10 cellular contexts compared by ENCODE assay signal in the genomic region with DNA sequence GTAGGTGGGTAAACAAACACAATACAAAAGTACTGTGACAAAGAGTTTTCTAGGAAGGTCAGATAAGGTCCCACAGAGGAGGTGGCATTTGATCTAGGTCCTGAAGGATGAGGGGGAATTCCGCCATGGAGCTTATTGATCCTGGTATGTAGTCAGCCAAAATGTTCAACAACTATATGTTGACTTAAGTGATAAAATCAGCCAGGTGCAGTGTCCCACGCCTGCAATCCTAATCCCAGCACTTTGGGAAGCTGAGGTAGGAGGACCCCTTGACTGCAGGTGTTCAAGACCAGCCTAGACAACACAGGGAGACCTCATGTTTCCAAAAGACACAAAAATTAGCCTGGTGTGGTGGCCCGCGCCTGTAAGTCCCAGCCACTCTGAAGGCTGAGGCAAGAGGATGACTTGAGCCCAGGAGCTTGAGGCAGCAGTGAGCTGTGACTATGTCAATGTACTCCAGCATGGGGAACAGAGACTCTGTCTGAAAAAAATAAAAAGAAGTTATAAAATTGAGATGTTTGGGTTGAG. TPM values are rescaled to one million over a fixed set of nuclear protein-coding genes. Genes with fewer than 3 reads are reported as not detected.
A peak's percentile ranks its signal among the peaks of the same experiment; 100 is the strongest.
DNase-seq lines count a peak whose midpoint lies in the region; ATAC-seq and TF ChIP-seq lines count a peak whose summit lies in the region.
"Had no signal": no experiment of that assay in that cellular context is flagged by ENCODE, and none has a peak within 500 bp of the region (broad histone marks: within the 10 kb centered on the region; RNA-seq: fewer than 3 reads in every experiment).

No MANE protein-coding gene starts in this region.

- H3K9me3 Mint-ChIP-seq in activated T-cell treated with anti-CD3 and anti-CD28 coated beads, Interleukin-2, amount 50 U/mL, for 72 hours: no peaks in the 10 kb centered on the region
- H3K9me3 Mint-ChIP-seq in activated B cell treated with CpG ODN at 0.5 μM for 24 hours: no peaks in the 10 kb centered on the region
- H3K9me3 Mint-ChIP-seq in stimulated activated memory B cell treated with anti-CD40 and anti-IgM and Interleukin-4, amounts not matched to agents 10 μg/mL and 1 μg/mL and 100 μg/mL, for 72 hours: no peaks in the 10 kb centered on the region
- H3K9me3 Mint-ChIP-seq: activated T-helper 1 cell treated with anti-CD3 and anti-CD28 coated beads, Interleukin-12 subunit alpha, Interleukin-12 subunit beta, Interleukin-2, Interleukin-4 antibody, amounts not matched to agents 30 ng/mL and 10 ng/mL and 1 ng/mL, durations not matched to agents 14 hours and 24 hours and 36 hours; neural crest cell had no signal

- CTCF ChIA-PET in activated B cell treated with CpG ODN at 0.5 μM for 24 hours (lab: Charles Lee): interaction anchor here (0.9 to 2.7 kb wide), 12 partner anchors 10 to 1363 kb away, joined by 3 to 29 read pairs (median 6); partner anchors contain the start of genes DENND4C, HAUS6 and RRAGA

- TF ChIP-seq CTCF in activated B cell treated with CpG ODN at 0.5 μM for 24 hours (IDR thresholded peaks at IDR 0.05): no peak

- peak overlapping the region in 1 of 2 donors; percentile 35 for H3K4me3 Mint-ChIP-seq in activated T-cell treated with anti-CD3 and anti-CD28 coated beads, Interleukin-2, amount 50 U/mL, for 72 hours
- H3K4me3 Mint-ChIP-seq in activated B cell treated with CpG ODN at 0.5 μM for 24 hours: no peak overlapping the region
- H3K4me3 Mint-ChIP-seq in stimulated activated memory B cell treated with anti-CD40 and anti-IgM and Interleukin-4, amounts not matched to agents 10 μg/mL and 1 μg/mL and 100 μg/mL, for 72 hours: no peak overlapping the region
- H3K4me3 Mint-ChIP-seq: activated T-helper 1 cell treated with anti-CD3 and anti-CD28 coated beads, Interleukin-12 subunit alpha, Interleukin-12 subunit beta, Interleukin-2, Interleukin-4 antibody, amounts not matched to agents 30 ng/mL and 10 ng/mL and 1 ng/mL, durations not matched to agents 14 hours and 24 hours and 36 hours; neural crest cell had no signal

- DNase-seq in activated T-cell treated with anti-CD3 and anti-CD28 coated beads, Interleukin-2, amount 50 U/mL, for 72 hours: no peak
- no peak for DNase-seq in activated T-cell treated with anti-CD3 and anti-CD28 coated beads, Interleukin-2, amount 50 U/mL, for 48 hours
- DNase-seq in activated B cell treated with CpG ODN at 0.5 μM for 24 hours (no peak), GOT3 (lab: John Stamatoyannopoulos, UW) (no peak), NCI-H146 (lab: John Stamatoyannopoulos, UW) (no peak), retina (no peak)

- H3K4me1 Mint-ChIP-seq in activated T-cell treated with anti-CD3 and anti-CD28 coated beads, Interleukin-2, amount 50 U/mL, for 72 hours (ENCODE audit: low read depth): peaks cover 34% of the 10 kb centered on the region
- H3K4me1 Mint-ChIP-seq in activated B cell treated with CpG ODN at 0.5 μM for 24 hours: peaks cover 6% of the 10 kb centered on the region
- peaks cover 14% of the 10 kb centered on the region for H3K4me1 Mint-ChIP-seq in stimulated activated memory B cell treated with anti-CD40 and anti-IgM and Interleukin-4, amounts not matched to agents 10 μg/mL and 1 μg/mL and 100 μg/mL, for 72 hours

- intact Hi-C loops in activated B cell treated with CpG ODN at 0.5 μM for 24 hours (cut with micrococcal nuclease): loop anchor here (1.0 to 10.0 kb wide), 8 partner anchors 11 to 1639 kb away; partner anchors contain the start of genes HAUS6, PLIN2 and RRAGA

- H3K27me3 Mint-ChIP-seq in activated T-cell treated with anti-CD3 and anti-CD28 coated beads, Interleukin-2, amount 50 U/mL, for 72 hours (ENCODE audit: low read depth): no peaks in the 10 kb centered on the region
- H3K27me3 Mint-ChIP-seq in activated B cell treated with CpG ODN at 0.5 μM for 24 hours: peaks cover 3% of the 10 kb centered on the region
- H3K27me3 Mint-ChIP-seq in stimulated activated memory B cell treated with anti-CD40 and anti-IgM and Interleukin-4, amounts not matched to agents 10 μg/mL and 1 μg/mL and 100 μg/mL, for 72 hours: no peaks in the 10 kb centered on the region

- POLR2A ChIA-PET in activated B cell treated with CpG ODN at 0.5 μM for 24 hours (lab: Charles Lee): interaction anchor here (1.5 to 2.0 kb wide), 2 partner anchors 125 to 283 kb away, joined by 4 to 12 read pairs; partner anchors contain the start of gene RRAGA

- ATAC-seq in activated T-cell treated with anti-CD3 and anti-CD28 coated beads, Interleukin-2, amount 50 U/mL, for 72 hours (replicated peaks in 1 of 2): peak; percentile 50 to 55
- ATAC-seq in HG02885 (IDR thresholded peaks at IDR 0.05; ENCODE audit: poor library complexity, unreplicated experiment) (peak; percentile 19), activated B cell treated with CpG ODN at 0.5 μM for 24 hours (ENCODE audit: low read depth) (peak; percentile 23)
- ATAC-seq in stimulated activated memory B cell treated with anti-CD40 and anti-IgM and Interleukin-4, amounts not matched to agents 10 μg/mL and 1 μg/mL and 100 μg/mL, for 72 hours: peak; percentile 39

- H3K27ac Mint-ChIP-seq in activated T-cell treated with anti-CD3 and anti-CD28 coated beads, Interleukin-2, amount 50 U/mL, for 72 hours: peak overlapping the region; percentile 60
- H3K27ac Mint-ChIP-seq in activated B cell treated with CpG ODN at 0.5 μM for 24 hours: no peak overlapping the region
- no peak overlapping the region for H3K27ac Mint-ChIP-seq in stimulated activated memory B cell treated with anti-CD40 and anti-IgM and Interleukin-4, amounts not matched to agents 10 μg/mL and 1 μg/mL and 100 μg/mL, for 72 hours

- no peaks in the 10 kb centered on the region for H3K36me3 Mint-ChIP-seq in activated T-cell treated with anti-CD3 and anti-CD28 coated beads, Interleukin-2, amount 50 U/mL, for 72 hours (ENCODE audit: insufficient read depth in 2 of 2)
- H3K36me3 Mint-ChIP-seq in activated B cell treated with CpG ODN at 0.5 μM for 24 hours (ENCODE audit: low read depth): no peaks in the 10 kb centered on the region
- no peaks in the 10 kb centered on the region for H3K36me3 Mint-ChIP-seq in stimulated activated memory B cell treated with anti-CD40 and anti-IgM and Interleukin-4, amounts not matched to agents 10 μg/mL and 1 μg/mL and 100 μg/mL, for 72 hours

RNA-seq across cellular contexts. Expression of gene PLIN2, which starts 46.4 kb away (rescaled TPM):
- 10 to 100 TPM; 76.4 to 84.0 TPM for total RNA-seq in activated T-cell treated with anti-CD3 and anti-CD28 coated beads, Interleukin-2, amount 50 U/mL, for 72 hours
- total RNA-seq in activated B cell treated with CpG ODN at 0.5 μM for 24 hours: 13.3 and 16.0 TPM in 2 replicates

RNA-seq across cellular contexts. Expression of gene DENND4C, which starts 56.8 kb away (rescaled TPM):
- 10 to 100 TPM; 26.0 to 28.9 TPM for total RNA-seq in activated T-cell treated with anti-CD3 and anti-CD28 coated beads, Interleukin-2, amount 50 U/mL, for 72 hours
- total RNA-seq in activated B cell treated with CpG ODN at 0.5 μM for 24 hours: 27.1 and 33.4 TPM in 2 replicates
